14 cellular contexts compared by ENCODE assay signal in the genomic region with DNA sequence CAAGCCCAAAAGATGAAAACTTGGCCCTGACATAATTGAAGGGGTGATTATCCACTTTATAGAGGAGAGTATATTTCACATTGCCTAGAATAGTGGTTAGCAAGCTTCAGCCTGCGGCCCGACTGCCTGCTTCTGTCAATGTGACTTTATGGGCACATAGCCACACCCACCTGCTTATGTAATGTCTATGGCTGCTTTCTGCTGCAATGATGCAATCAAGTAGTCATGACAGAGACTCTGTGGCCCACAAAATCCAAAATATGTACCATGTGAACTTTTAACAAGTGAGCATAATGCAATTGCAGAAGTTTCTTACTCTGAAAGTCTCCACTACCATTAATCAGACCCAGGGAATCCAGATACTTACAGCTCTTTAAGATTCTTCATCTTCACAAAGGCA.
DNase-seq lines count a peak whose midpoint lies in the region; ATAC-seq and TF ChIP-seq lines count a peak whose summit lies in the region.
"Had no signal": no experiment of that assay in that cellular context is flagged by ENCODE, and none has a peak within 500 bp of the region (broad histone marks: within the 10 kb centered on the region; RNA-seq: fewer than 3 reads in every experiment).

No MANE protein-coding gene starts in this region.

- H3K36me3 Mint-ChIP-seq in activated CD8-positive, alpha-beta T cell treated with anti-CD3 and anti-CD28 coated beads for 36 hours (ENCODE audit: low read depth), result peaks cover 15% of the 10 kb centered on the region
- H3K36me3 Mint-ChIP-seq: memory B cell had no signal

- POLR2A ChIA-PET in activated CD8-positive, alpha-beta T cell treated with anti-CD3 and anti-CD28 coated beads for 36 hours (lab: Charles Lee), result no interaction called here

- H3K23ac ChIP-seq in trophoblast cell (ENCODE audit: low read length), result no peak overlapping the region

- H2AK5ac ChIP-seq in trophoblast cell (ENCODE audit: low read length), result no peak overlapping the region

- in situ Hi-C loops in transverse colon (cut with MboI; ENCODE audit: low pct_ligation_motif_present in 1 of 4, low pct_unique_long_range_greater_than_20kb in 1 of 4, low sequenced_read_pairs in 3 of 4), result no loop called here

- DNase-seq in heart left ventricle, result peak in 1 of 5 donors; percentile 28
- no peak for DNase-seq in left ventricle myocardium inferior
- DNase-seq in activated CD8-positive, alpha-beta T cell treated with anti-CD3 and anti-CD28 coated beads for 36 hours, result no peak
- peak; percentile 67 for DNase-seq in islet precursor cell
- DNase-seq in transverse colon, result peak; percentile 52
- no peak for DNase-seq in trophoblast cell
- no peak for DNase-seq in HK-2 (ENCODE audit: unreplicated experiment)
- DNase-seq: activated CD4-positive, alpha-beta T cell treated with anti-CD3 and anti-CD28 coated beads, Interleukin-2, amount 10 ng/mL, durations not matched to agents 7 days and 5 days; amygdala; NCI-H2227 treated with DMSO at 0.1 percent for 48 hours had no signal

- TF ChIP-seq POLR2A in heart left ventricle (IDR thresholded peaks at IDR 0.05) (no peak), transverse colon (IDR thresholded peaks at IDR 0.05) (no peak)

- H3K4me2 ChIP-seq in trophoblast cell (ENCODE audit: low read length), result no peak overlapping the region

- peaks cover 4 to 56% (median 37%) of the 10 kb centered on the region in 12 donors for H3K4me1 ChIP-seq in heart left ventricle
- peaks cover 62% of the 10 kb centered on the region for H3K4me1 ChIP-seq in left ventricle myocardium inferior
- H3K4me1 ChIP-seq in transverse colon, result peaks cover 9 to 20% (median 13%) of the 10 kb centered on the region in 4 donors
- peaks cover 5 to 15% of the 10 kb centered on the region in 2 experiments for H3K4me1 ChIP-seq in trophoblast cell (ENCODE audit: control insufficient read depth in 1 of 2, insufficient read depth in 2 of 2, low read length in 2 of 2)
- H3K4me1 ChIP-seq: SJSA1 had no signal

- peak overlapping the region; percentile 24 for H3K27ac Mint-ChIP-seq in activated CD8-positive, alpha-beta T cell treated with anti-CD3 and anti-CD28 coated beads for 36 hours
- H3K27ac Mint-ChIP-seq: activated CD4-positive, alpha-beta T cell treated with anti-CD3 and anti-CD28 coated beads, Interleukin-2, amount 10 ng/mL, durations not matched to agents 7 days and 5 days; memory B cell had no signal

- H4K91ac ChIP-seq in trophoblast cell (ENCODE audit: low read depth, low read length), result no peak overlapping the region

- no peak overlapping the region for H2BK12ac ChIP-seq in trophoblast cell (ENCODE audit: low read length)

- intact Hi-C loops in heart left ventricle (cut with DNase I), result no loop called here
- intact Hi-C loops in left ventricle myocardium inferior (cut with micrococcal nuclease), result no loop called here
- intact Hi-C loops in activated CD8-positive, alpha-beta T cell treated with anti-CD3 and anti-CD28 coated beads for 36 hours (cut with micrococcal nuclease), result no loop called here
- intact Hi-C loops in transverse colon (cut with DNase I; ENCODE audit: low total_unique reads), result no loop called here

- H3K9ac ChIP-seq in trophoblast cell (ENCODE audit: low read length), result no peak overlapping the region

- no peaks in the 10 kb centered on the region for H3K9me3 Mint-ChIP-seq in activated CD8-positive, alpha-beta T cell treated with anti-CD3 and anti-CD28 coated beads for 36 hours
- H3K9me3 Mint-ChIP-seq: activated CD4-positive, alpha-beta T cell treated with anti-CD3 and anti-CD28 coated beads, Interleukin-2, amount 10 ng/mL, durations not matched to agents 7 days and 5 days; memory B cell had no signal

- H3K4ac ChIP-seq in trophoblast cell (ENCODE audit: low read depth, low read length), result no peak overlapping the region

- no peak for TF ChIP-seq EP300 in transverse colon (IDR thresholded peaks at IDR 0.05; ENCODE audit: low read depth)

- no peaks in the 10 kb centered on the region for H3K79me2 ChIP-seq in trophoblast cell (ENCODE audit: control insufficient read depth, insufficient read depth, low read length, poor library complexity)

- WGBS in heart left ventricle, 4 donors, result 29 to 69% (median 46%) methylated on average over 2 of the region's 2 CpGs
- WGBS in transverse colon (ENCODE audit: low coverage in 1 of 2), 2 donors, result 61% methylated on average over 2 of the region's 2 CpGs; no CpG with 5 or more reads in 1 of the 2 donors
- WGBS in trophoblast cell (ENCODE audit: extremely low coverage, insufficient coverage, insufficient read length), result no CpG with 5 or more reads among the region's 2 CpGs

- H3K4me3 ChIP-seq in heart left ventricle (no peak overlapping the region), left ventricle myocardium inferior (no peak overlapping the region), transverse colon (no peak overlapping the region), trophoblast cell (ENCODE audit: low read depth, low read length) (no peak overlapping the region)
- H3K4me3 ChIP-seq: SJSA1 had no signal

- H3K27ac ChIP-seq in heart left ventricle (peak overlapping the region in 2 of 12 donors; percentile 6 to 81), left ventricle myocardium inferior (replicated peaks) (no peak overlapping the region), transverse colon (peak overlapping the region; percentile 51 to 68 (median 64)), trophoblast cell (ENCODE audit: low read depth, low read length) (no peak overlapping the region)
- H3K27ac ChIP-seq: C4-2B, SJSA1 had no signal

- H3K27me3 Mint-ChIP-seq in activated CD8-positive, alpha-beta T cell treated with anti-CD3 and anti-CD28 coated beads for 36 hours, result no peaks in the 10 kb centered on the region
- H3K27me3 Mint-ChIP-seq: activated CD4-positive, alpha-beta T cell treated with anti-CD3 and anti-CD28 coated beads, Interleukin-2, amount 10 ng/mL, durations not matched to agents 7 days and 5 days; memory B cell had no signal

- H3K9me3 ChIP-seq in heart left ventricle, result no peaks in the 10 kb centered on the region
- H3K9me3 ChIP-seq in left ventricle myocardium inferior (replicated peaks), result no peaks in the 10 kb centered on the region
- H3K9me3 ChIP-seq in transverse colon, result no peaks in the 10 kb centered on the region
- no peaks in the 10 kb centered on the region for H3K9me3 ChIP-seq in trophoblast cell (ENCODE audit: insufficient read depth, low read depth, low read length)
- H3K9me3 ChIP-seq: SJSA1 had no signal

- H4K8ac ChIP-seq in trophoblast cell (ENCODE audit: low read depth, low read length), result no peak overlapping the region

- no peak overlapping the region for H2AFZ ChIP-seq in trophoblast cell (ENCODE audit: insufficient read depth, low read length, poor library complexity)

- peaks cover 0 to 66% (median 41%) of the 10 kb centered on the region in 9 donors for H3K36me3 ChIP-seq in heart left ventricle
- peaks cover 60% of the 10 kb centered on the region for H3K36me3 ChIP-seq in left ventricle myocardium inferior
- H3K36me3 ChIP-seq in transverse colon, result peaks cover 0 to 25% (median 8%) of the 10 kb centered on the region in 4 donors
- H3K36me3 ChIP-seq in trophoblast cell (ENCODE audit: control insufficient read depth in 1 of 2, insufficient read depth in 2 of 2, low read length in 2 of 2), result no peaks in the 10 kb centered on the region

- no peak overlapping the region for H2BK5ac ChIP-seq in trophoblast cell (ENCODE audit: low read depth, low read length, poor library complexity)

- CTCF ChIA-PET in activated CD8-positive, alpha-beta T cell treated with anti-CD3 and anti-CD28 coated beads for 36 hours (lab: Charles Lee), result interaction anchor here (0.8 to 3.5 kb wide), 4 partner anchors 10 to 144 kb away, joined by 3 to 21 read pairs (median 3); no protein-coding TSS in a partner anchor

- H3K14ac ChIP-seq in trophoblast cell (ENCODE audit: low read length), result no peak overlapping the region

- H3K18ac ChIP-seq in trophoblast cell (ENCODE audit: low read length), result no peak overlapping the region

- TF ChIP-seq CTCF in heart left ventricle (IDR thresholded peaks at IDR 0.05), result no peak
- no peak for TF ChIP-seq CTCF in left ventricle myocardium inferior (IDR thresholded peaks at IDR 0.05; ENCODE audit: borderline replicate concordance)
- TF ChIP-seq CTCF in activated CD8-positive, alpha-beta T cell treated with anti-CD3 and anti-CD28 coated beads for 36 hours (IDR thresholded peaks at IDR 0.05), result no peak
- TF ChIP-seq CTCF in transverse colon (IDR thresholded peaks at IDR 0.05), result no peak

- H3K27me3 ChIP-seq in heart left ventricle (no peaks in the 10 kb centered on the region), left ventricle myocardium inferior (ENCODE audit: low read depth) (no peaks in the 10 kb centered on the region), transverse colon (no peaks in the 10 kb centered on the region), trophoblast cell (ENCODE audit: insufficient read depth, low read length) (no peaks in the 10 kb centered on the region)
- H3K27me3 ChIP-seq: SJSA1 had no signal

- H3K4me1 Mint-ChIP-seq in activated CD8-positive, alpha-beta T cell treated with anti-CD3 and anti-CD28 coated beads for 36 hours (ENCODE audit: low read depth), result peaks cover 24% of the 10 kb centered on the region

- no peak overlapping the region for H3K4me3 Mint-ChIP-seq in activated CD8-positive, alpha-beta T cell treated with anti-CD3 and anti-CD28 coated beads for 36 hours
- H3K4me3 Mint-ChIP-seq: activated CD4-positive, alpha-beta T cell treated with anti-CD3 and anti-CD28 coated beads, Interleukin-2, amount 10 ng/mL, durations not matched to agents 7 days and 5 days; memory B cell had no signal

- peaks cover 6% of the 10 kb centered on the region for H3K79me1 ChIP-seq in trophoblast cell (ENCODE audit: low read length)

- no peak overlapping the region for H2BK120ac ChIP-seq in trophoblast cell (ENCODE audit: insufficient read depth, low read length, poor library complexity)

- no peak overlapping the region for H4K12ac ChIP-seq in trophoblast cell (ENCODE audit: low read depth, low read length)

- peak in 3 of 4 donors; percentile 10 to 53 (median 21) for ATAC-seq in heart left ventricle
- ATAC-seq in activated CD8-positive, alpha-beta T cell treated with anti-CD3 and anti-CD28 coated beads for 36 hours, result no peak
- ATAC-seq in HG02610 (IDR thresholded peaks at IDR 0.05; ENCODE audit: unreplicated experiment), result no peak

Comparison
In these comparisons a context has a peak if more than half of its experiments do, and no peak if none do; other contexts are left out.
1. ATAC-seq: peak in heart left ventricle (3 of 4); none in activated CD8-positive, alpha-beta T cell treated with anti-CD3 and anti-CD28 coated beads for 36 hours (single experiment) and HG02610 (single experiment).
2. DNase-seq: peak in islet precursor cell (single experiment) and transverse colon (single experiment); none in left ventricle myocardium inferior (single experiment), activated CD8-positive, alpha-beta T cell treated with anti-CD3 and anti-CD28 coated beads for 36 hours (single experiment), trophoblast cell (0 of 2) and HK-2 (single experiment).
3. H3K27ac ChIP-seq: peak in transverse colon (4 of 4); none in left ventricle myocardium inferior (single experiment) and trophoblast cell (single experiment).